ENCODE assay signal across 1 cellular context in genomic region chr1:211698161-211699026, GRCh38.
TF ChIP-seq lines count a peak whose summit lies in the region.

No MANE protein-coding gene starts in this region.

TF ChIP-seq in K562, 482 proteins besides CTCF, POLR2A, EP300 and RAD21 (continued from another document and continues in another):
- TF ChIP-seq MITF (IDR thresholded peaks at IDR 0.05) = no peak
- no peak for TF ChIP-seq ZNF407 (IDR thresholded peaks at IDR 0.05; ENCODE audit: low read depth)
- TF ChIP-seq ZNF263 (CRISPR knock-in tag; IDR thresholded peaks at IDR 0.05; ENCODE audit: borderline replicate concordance) = no peak; the same call in 1 of the 2 replicates
- no peak for TF ChIP-seq KLF6 (CRISPR knock-in tag; IDR thresholded peaks at IDR 0.05; ENCODE audit: borderline replicate concordance)
- TF ChIP-seq MCM7 (IDR thresholded peaks at IDR 0.05) = no peak
- TF ChIP-seq KDM2B (CRISPR knock-in tag; IDR thresholded peaks at IDR 0.05) = no peak
- 0 out of 2 replicates have a peak, but pooled peaks have one; percentile 40 for TF ChIP-seq CREB3L1 (IDR thresholded peaks at IDR 0.05; ENCODE audit: borderline replicate concordance, low read depth)
- peak; percentile 35; the same call in 1 of the 2 replicates for TF ChIP-seq JUN (IDR thresholded peaks at IDR 0.05; ENCODE audit: borderline replicate concordance, low read depth, low read length)
- no peak for TF ChIP-seq JUN (CRISPR knock-in tag; IDR thresholded peaks at IDR 0.05; ENCODE audit: borderline replicate concordance)
- no peak for TF ChIP-seq BDP1 (IDR thresholded peaks at IDR 0.05; ENCODE audit: insufficient read depth, insufficient read length)
- no peak for TF ChIP-seq ARID3A (IDR thresholded peaks at IDR 0.05; ENCODE audit: borderline replicate concordance, low read depth, low read length)
- TF ChIP-seq CEBPG (CRISPR knock-in tag; IDR thresholded peaks at IDR 0.05) = no peak
- no peak for TF ChIP-seq CEBPG (tag; conservative IDR thresholded peaks at IDR 0.05 in 1 of 2, IDR thresholded peaks at IDR 0.05 in 1 of 2)
- TF ChIP-seq MLX (CRISPR knock-in tag; conservative IDR thresholded peaks at IDR 0.05) = no peak
- peak; percentile 45; the same call in 1 of the 2 replicates for TF ChIP-seq CHD2 (IDR thresholded peaks at IDR 0.05; ENCODE audit: low read depth, low read length)
- peak; percentile 73; the same call in 1 of the 2 replicates for TF ChIP-seq MYNN (IDR thresholded peaks at IDR 0.05)
- TF ChIP-seq MYNN (CRISPR knock-in tag; IDR thresholded peaks at IDR 0.05) = no peak
- TF ChIP-seq XRCC5 (IDR thresholded peaks at IDR 0.05; ENCODE audit: low read depth, low read length) = peak; percentile 85
- TF ChIP-seq ZNF121 (CRISPR knock-in tag; conservative IDR thresholded peaks at IDR 0.05) = no peak
- TF ChIP-seq CLOCK (CRISPR knock-in tag; IDR thresholded peaks at IDR 0.05; ENCODE audit: borderline replicate concordance) = no peak
- TF ChIP-seq ID3 (CRISPR knock-in tag; IDR thresholded peaks at IDR 0.05) = no peak
- no peak for TF ChIP-seq ID3 (tag; IDR thresholded peaks at IDR 0.05)
- no peak for TF ChIP-seq E4F1 (CRISPR knock-in tag; IDR thresholded peaks at IDR 0.05; ENCODE audit: borderline replicate concordance)
- TF ChIP-seq SNAPC5 (CRISPR knock-in tag; IDR thresholded peaks at IDR 0.05) = no peak
- TF ChIP-seq IFI16 (CRISPR knock-in tag; IDR thresholded peaks at IDR 0.05) = no peak
- no peak for TF ChIP-seq ADNP (tag; IDR thresholded peaks at IDR 0.05)
- TF ChIP-seq MNT (conservative IDR thresholded peaks at IDR 0.05) = peak in 1 of 2 experiments; percentile 58; a peak in 2 of 4 replicates
- no peak for TF ChIP-seq ZNF253 (CRISPR knock-in tag; conservative IDR thresholded peaks at IDR 0.05)
- no peak for TF ChIP-seq ZFP30 (CRISPR knock-in tag; IDR thresholded peaks at IDR 0.05; ENCODE audit: borderline replicate concordance)
- no peak for TF ChIP-seq SMARCE1 (IDR thresholded peaks at IDR 0.05)
- no peak for TF ChIP-seq PHTF2 (CRISPR knock-in tag; IDR thresholded peaks at IDR 0.05)
